In genomic region chr1:234755449-234755863, GRCh38 we compare ENCODE assay signal across 8 cellular contexts.
DNase-seq lines count a peak whose midpoint lies in the region; ATAC-seq and TF ChIP-seq lines count a peak whose summit lies in the region.

No MANE protein-coding gene starts in this region.

- no peak overlapping the region for H2AK5ac ChIP-seq in trophoblast cell (ENCODE audit: low read length)

- H3K36me3 Mint-ChIP-seq in activated T-cell treated with anti-CD3 and anti-CD28 coated beads, Interleukin-2, amount 50 U/mL, for 24 hours (ENCODE audit: low read depth): no peaks in the 10 kb centered on the region

- no peak for TF ChIP-seq POLR2A in esophagus muscularis mucosa (IDR thresholded peaks at IDR 0.05; ENCODE audit: low read depth)

- no peak overlapping the region for H2BK5ac ChIP-seq in trophoblast cell (ENCODE audit: low read depth, low read length, poor library complexity)

- H3K9me3 Mint-ChIP-seq in activated T-cell treated with anti-CD3 and anti-CD28 coated beads, Interleukin-2, amount 50 U/mL, for 24 hours: no peaks in the 10 kb centered on the region

- TF ChIP-seq EP300 in esophagus muscularis mucosa (IDR thresholded peaks at IDR 0.05): no peak

- no peak overlapping the region for H3K27ac ChIP-seq in esophagus muscularis mucosa (replicated peaks in 1 of 4)
- no peak overlapping the region for H3K27ac ChIP-seq in trophoblast cell (ENCODE audit: low read depth, low read length)

- no peak overlapping the region for H4K8ac ChIP-seq in trophoblast cell (ENCODE audit: low read depth, low read length)

- peaks cover 7% of the 10 kb centered on the region for H3K79me1 ChIP-seq in trophoblast cell (ENCODE audit: low read length)

- intact Hi-C loops in esophagus muscularis mucosa (cut with DNase I): no loop called here

- no peak overlapping the region for H3K4me3 Mint-ChIP-seq in activated T-cell treated with anti-CD3 and anti-CD28 coated beads, Interleukin-2, amount 50 U/mL, for 24 hours

- H3K4me2 ChIP-seq in trophoblast cell (ENCODE audit: low read length): no peak overlapping the region

- no peaks in the 10 kb centered on the region for H3K79me2 ChIP-seq in trophoblast cell (ENCODE audit: control insufficient read depth, insufficient read depth, low read length, poor library complexity)

- peaks cover 35% of the 10 kb centered on the region for H3K4me1 Mint-ChIP-seq in activated T-cell treated with anti-CD3 and anti-CD28 coated beads, Interleukin-2, amount 50 U/mL, for 24 hours (ENCODE audit: low read depth)

- WGBS in esophagus muscularis mucosa: 51% methylated on average over 8 of the region's 8 CpGs
- WGBS in trophoblast cell (ENCODE audit: extremely low coverage, insufficient coverage, insufficient read length): no CpG with 5 or more reads among the region's 8 CpGs

- H3K18ac ChIP-seq in trophoblast cell (ENCODE audit: low read length): no peak overlapping the region

- H2AFZ ChIP-seq in trophoblast cell (ENCODE audit: insufficient read depth, low read length, poor library complexity): no peak overlapping the region

- no peak overlapping the region for H3K23ac ChIP-seq in trophoblast cell (ENCODE audit: low read length)

- no peak overlapping the region for H3K27ac Mint-ChIP-seq in activated T-cell treated with anti-CD3 and anti-CD28 coated beads, Interleukin-2, amount 50 U/mL, for 24 hours

- H3K27me3 Mint-ChIP-seq in activated T-cell treated with anti-CD3 and anti-CD28 coated beads, Interleukin-2, amount 50 U/mL, for 24 hours: no peaks in the 10 kb centered on the region

- no peak overlapping the region for H4K91ac ChIP-seq in trophoblast cell (ENCODE audit: low read depth, low read length)

- H2BK12ac ChIP-seq in trophoblast cell (ENCODE audit: low read length): no peak overlapping the region

- H3K27me3 ChIP-seq in esophagus muscularis mucosa (no peaks in the 10 kb centered on the region), trophoblast cell (ENCODE audit: insufficient read depth, low read length) (no peaks in the 10 kb centered on the region)

- peak; percentile 93 for DNase-seq in EH (ENCODE audit: low read depth)
- peak; percentile 26 to 77 for DNase-seq in NCI-H446 (lab: John Stamatoyannopoulos, UW)
- DNase-seq in esophagus muscularis mucosa (ENCODE audit: extremely low spot score): peak; percentile 97
- peak; percentile 12 to 38 for DNase-seq in trophoblast cell
- DNase-seq in NCI-H128 (lab: John Stamatoyannopoulos, UW; ENCODE audit: unreplicated experiment): no peak
- DNase-seq in OCI-M2 (lab: John Stamatoyannopoulos, UW; ENCODE audit: unreplicated experiment): no peak
- DNase-seq in activated T-cell treated with anti-CD3 and anti-CD28 coated beads, Interleukin-2, amount 50 U/mL, for 24 hours: no peak

- H3K4me3 ChIP-seq in esophagus muscularis mucosa (no peak overlapping the region), trophoblast cell (ENCODE audit: low read depth, low read length) (no peak overlapping the region)

- no peak overlapping the region for H2BK120ac ChIP-seq in trophoblast cell (ENCODE audit: insufficient read depth, low read length, poor library complexity)

- H3K4ac ChIP-seq in trophoblast cell (ENCODE audit: low read depth, low read length): no peak overlapping the region

- H3K4me1 ChIP-seq in esophagus muscularis mucosa: peaks cover 14 to 23% (median 20%) of the 10 kb centered on the region in 4 donors
- peaks cover 8 to 9% of the 10 kb centered on the region in 2 experiments for H3K4me1 ChIP-seq in trophoblast cell (ENCODE audit: control insufficient read depth in 1 of 2, insufficient read depth in 2 of 2, low read length in 2 of 2)

- no peak for ATAC-seq in HG03432 (IDR thresholded peaks at IDR 0.05; ENCODE audit: unreplicated experiment)

- H3K9ac ChIP-seq in trophoblast cell (ENCODE audit: low read length): no peak overlapping the region

- no peak overlapping the region for H3K14ac ChIP-seq in trophoblast cell (ENCODE audit: low read length)

- TF ChIP-seq CTCF in esophagus muscularis mucosa (IDR thresholded peaks at IDR 0.05): no peak

- no peaks in the 10 kb centered on the region for H3K36me3 ChIP-seq in esophagus muscularis mucosa
- no peaks in the 10 kb centered on the region for H3K36me3 ChIP-seq in trophoblast cell (ENCODE audit: control insufficient read depth in 1 of 2, insufficient read depth in 2 of 2, low read length in 2 of 2)

- no peaks in the 10 kb centered on the region for H3K9me3 ChIP-seq in esophagus muscularis mucosa
- no peaks in the 10 kb centered on the region for H3K9me3 ChIP-seq in trophoblast cell (ENCODE audit: insufficient read depth, low read depth, low read length)

- H4K12ac ChIP-seq in trophoblast cell (ENCODE audit: low read depth, low read length): no peak overlapping the region

Comparison
In these comparisons a context has a peak if more than half of its experiments do, and no peak if none do; other contexts are left out.
1. DNase-seq: peak in EH (single experiment), NCI-H446 (2 of 2), esophagus muscularis mucosa (single experiment) and trophoblast cell (2 of 2); none in NCI-H128 (single experiment), OCI-M2 (single experiment) and activated T-cell treated with anti-CD3 and anti-CD28 coated beads, Interleukin-2, amount 50 U/mL, for 24 hours (single experiment).